Comparison of ENCODE assay signal across 12 cellular contexts in the genomic region with DNA sequence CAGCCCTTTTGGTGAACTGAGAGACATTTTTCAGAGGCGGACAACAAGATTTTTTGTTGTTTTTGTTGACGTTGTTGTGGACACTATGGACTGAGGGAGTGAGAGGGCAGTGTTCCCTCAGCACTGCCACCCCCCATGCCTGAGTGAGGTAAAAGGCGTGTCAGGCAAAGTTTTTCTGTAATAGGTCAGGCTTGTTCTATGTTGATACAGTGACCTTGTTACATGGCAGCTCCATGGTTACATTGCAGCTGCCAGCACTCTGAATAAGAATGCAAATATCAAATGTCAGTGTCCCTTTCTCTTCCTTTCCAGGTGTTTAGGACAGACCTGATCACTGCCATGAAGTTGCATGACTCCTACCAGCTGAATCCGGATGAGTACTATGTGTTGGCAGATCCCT. TPM values are rescaled to one million over a fixed set of nuclear protein-coding genes. Genes with fewer than 3 reads are reported as not detected.
DNase-seq lines count a peak whose midpoint lies in the region; ATAC-seq lines count a peak whose summit lies in the region.
"Had no signal": no experiment of that assay in that cellular context is flagged by ENCODE, and none has a peak within 500 bp of the region (broad histone marks: within the 10 kb centered on the region; RNA-seq: fewer than 3 reads in every experiment).

No MANE protein-coding gene starts in this region.

- no peaks in the 10 kb centered on the region for H3K27me3 Mint-ChIP-seq in natural killer cell treated with Interleukin-12 subunit alpha and Interleukin-12 subunit beta and Interleukin-15 and Interleukin-18, amount 100 ng/mL, for 72 hours

- H3K36me3 Mint-ChIP-seq in natural killer cell treated with Interleukin-12 subunit alpha and Interleukin-12 subunit beta and Interleukin-15 and Interleukin-18, amount 100 ng/mL, for 72 hours: peaks cover 29% of the 10 kb centered on the region

- no peak overlapping the region for H3K4me3 Mint-ChIP-seq in natural killer cell treated with Interleukin-12 subunit alpha and Interleukin-12 subunit beta and Interleukin-15 and Interleukin-18, amount 100 ng/mL, for 72 hours

- DNase-seq in DMS53 (lab: John Stamatoyannopoulos, UW) (peak; percentile 96), NCI-H128 (lab: John Stamatoyannopoulos, UW; ENCODE audit: unreplicated experiment) (peak; percentile 3), SHP77 (lab: John Stamatoyannopoulos, UW) (peak; percentile 64 to 71), NCI-H2171 treated with DMSO at 0.1 percent for 48 hours (lab: John Stamatoyannopoulos, UW) (no peak), superior temporal gyrus (ENCODE audit: extremely low spot score) (no peak), ACHN (no peak)
- DNase-seq in natural killer cell treated with Interleukin-12 subunit alpha and Interleukin-12 subunit beta and Interleukin-15 and Interleukin-18, amount 100 ng/mL, for 72 hours (ENCODE audit: low spot score): no peak
- DNase-seq: dorsolateral prefrontal cortex, MM.1S, OCI-M1, sigmoid colon, T1000 had no signal

- peak overlapping the region; percentile 52 to 83 for H3K27ac Mint-ChIP-seq in natural killer cell treated with Interleukin-12 subunit alpha and Interleukin-12 subunit beta and Interleukin-15 and Interleukin-18, amount 100 ng/mL, for 72 hours

- in situ Hi-C loops in ACHN (cut with HindIII; ENCODE audit: low pct_ligation_motif_present, low pct_unique_long_range_greater_than_20kb, low sequenced_read_pairs): no loop called here

- peaks cover 37 to 40% of the 10 kb centered on the region in 2 donors for H3K4me1 Mint-ChIP-seq in natural killer cell treated with Interleukin-12 subunit alpha and Interleukin-12 subunit beta and Interleukin-15 and Interleukin-18, amount 100 ng/mL, for 72 hours (ENCODE audit: low read depth in 2 of 2)

- ATAC-seq in natural killer cell treated with Interleukin-12 subunit alpha and Interleukin-12 subunit beta and Interleukin-15 and Interleukin-18, amount 100 ng/mL, for 72 hours: no peak

- no peaks in the 10 kb centered on the region for H3K9me3 Mint-ChIP-seq in natural killer cell treated with Interleukin-12 subunit alpha and Interleukin-12 subunit beta and Interleukin-15 and Interleukin-18, amount 100 ng/mL, for 72 hours

RNA-seq across cellular contexts. Expression of a gene that starts 36.6 kb away (rescaled TPM):
- total RNA-seq in natural killer cell treated with Interleukin-12 subunit alpha and Interleukin-12 subunit beta and Interleukin-15 and Interleukin-18, amount 100 ng/mL, for 72 hours: 10 to 100 TPM; 21.7 to 33.6 TPM

Comparison
In these comparisons a context has a peak if more than half of its experiments do, and no peak if none do; other contexts are left out.
1. DNase-seq: peak in DMS53 (single experiment), NCI-H128 (single experiment) and SHP77 (2 of 2); none in natural killer cell treated with Interleukin-12 subunit alpha and Interleukin-12 subunit beta and Interleukin-15 and Interleukin-18, amount 100 ng/mL, for 72 hours (single experiment), NCI-H2171 treated with DMSO at 0.1 percent for 48 hours (single experiment), superior temporal gyrus (single experiment) and ACHN (single experiment).